Comparison of ENCODE assay signal across 8 cellular contexts in the genomic region with DNA sequence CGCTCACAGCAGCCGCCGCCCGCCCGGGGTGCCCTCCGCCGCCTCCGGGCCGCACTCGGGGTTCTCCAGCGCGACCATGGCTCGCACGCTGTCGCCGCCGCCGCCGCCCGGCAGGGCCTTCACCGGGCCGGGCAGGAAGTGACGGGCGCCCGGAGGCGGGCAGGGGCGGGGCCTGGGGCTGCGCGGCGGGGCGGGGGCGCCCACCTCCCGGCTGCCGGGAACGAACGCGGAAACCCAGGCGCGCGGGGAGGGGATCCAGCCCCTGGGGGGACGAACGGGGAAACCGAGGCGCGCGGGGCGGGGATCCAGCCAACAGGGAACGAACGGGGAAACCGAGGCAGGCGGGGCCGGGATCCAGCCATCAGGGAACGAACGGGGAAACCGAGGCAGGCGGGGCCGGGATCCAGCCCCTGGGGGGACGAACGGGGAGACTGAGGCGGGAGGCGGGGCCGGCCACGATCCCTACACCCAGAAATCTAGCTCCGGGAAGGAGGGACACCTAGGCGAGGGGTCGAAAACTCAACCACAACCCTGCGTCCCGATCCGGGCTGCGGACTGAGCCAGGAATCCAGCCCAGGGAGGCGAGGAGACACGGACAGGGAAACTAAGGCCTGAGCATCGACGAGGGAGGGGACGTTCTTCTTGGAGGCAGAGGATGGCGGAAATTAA. TPM values are rescaled to one million over a fixed set of nuclear protein-coding genes. Genes with fewer than 3 reads are reported as not detected.
DNase-seq lines count a peak whose midpoint lies in the region; ATAC-seq and TF ChIP-seq lines count a peak whose summit lies in the region.

TSS of gene R3HDM4 (minus strand) at position 140 of the 669 bp plus-strand sequence. CDS start at position 78, 62 bp downstream.

- H3K4me1 ChIP-seq in NT2/D1 (ENCODE audit: insufficient read depth, insufficient read length) (peaks cover 13% of the 10 kb centered on the region), mucosa of rectum (ENCODE audit: control insufficient read depth in 2 of 2, insufficient read depth in 2 of 2, low read length in 2 of 2) (peaks cover 20 to 29% of the 10 kb centered on the region in 2 donors)

- peak within 1 kb of the TSS; percentile 69 for H3K4me3 ChIP-seq in NT2/D1 (ENCODE audit: insufficient read length, low read depth)
- H3K4me3 ChIP-seq in mucosa of rectum (ENCODE audit: low read length in 2 of 2), result peak within 1 kb of the TSS; percentile 84 to 87

- H3K9me3 Mint-ChIP-seq in activated T-cell treated with anti-CD3 and anti-CD28 coated beads, Interleukin-2, amount 50 U/mL, for 4 hours, result no peaks in the 10 kb centered on the region

- peaks cover 34% of the 10 kb centered on the region for H3K4me1 Mint-ChIP-seq in activated T-cell treated with anti-CD3 and anti-CD28 coated beads, Interleukin-2, amount 50 U/mL, for 4 hours (ENCODE audit: low read depth)

- H3K27me3 Mint-ChIP-seq in activated T-cell treated with anti-CD3 and anti-CD28 coated beads, Interleukin-2, amount 50 U/mL, for 4 hours (ENCODE audit: low read depth), result peaks cover 2% of the 10 kb centered on the region

- peak within 1 kb of the TSS; percentile 83 for H3K4me3 Mint-ChIP-seq in activated T-cell treated with anti-CD3 and anti-CD28 coated beads, Interleukin-2, amount 50 U/mL, for 4 hours

- POLR2A ChIA-PET in HEK293T (lab: Yijun Ruan, JAX), result no interaction called here

- H3K27me3 ChIP-seq in NT2/D1 (ENCODE audit: insufficient read depth, insufficient read length) (peaks cover 25% of the 10 kb centered on the region), mucosa of rectum (ENCODE audit: control insufficient read depth in 2 of 2, insufficient read depth in 2 of 2, low read length in 2 of 2) (peaks cover 10 to 14% of the 10 kb centered on the region in 2 donors)

- peak within 1 kb of the TSS; percentile 88 to 92 for H3K27ac ChIP-seq in mucosa of rectum (ENCODE audit: low read depth in 2 of 2, low read length in 2 of 2)

- H3K36me3 ChIP-seq in NT2/D1 (ENCODE audit: insufficient read depth, insufficient read length, low read length), result no peaks in the 10 kb centered on the region
- H3K36me3 ChIP-seq in mucosa of rectum (ENCODE audit: control insufficient read depth in 2 of 2, insufficient read depth in 2 of 2, low read length in 2 of 2), result no peaks in the 10 kb centered on the region

- CTCF ChIA-PET in HEK293T (lab: Yijun Ruan, JAX), result no interaction called here

- ATAC-seq in activated T-cell treated with anti-CD3 and anti-CD28 coated beads, Interleukin-2, amount 50 U/mL, for 4 hours, result peak; percentile 72 to 75
- ATAC-seq in GM18858 (IDR thresholded peaks at IDR 0.05; ENCODE audit: unreplicated experiment), result no peak

- TF ChIP-seq POLR2A in erythroblast (IDR thresholded peaks at IDR 0.05; ENCODE audit: low read length), result peak; percentile 45

- peak; percentile 23 for DNase-seq in DMS 273 treated with DMSO at 0.1 percent for 48 hours (lab: John Stamatoyannopoulos, UW)
- peak; percentile 83 for DNase-seq in HEK293T (ENCODE audit: extremely low spot score)
- DNase-seq in NT2/D1 (ENCODE audit: low read depth, low spot score), result no peak
- DNase-seq in activated T-cell treated with anti-CD3 and anti-CD28 coated beads, Interleukin-2, amount 50 U/mL, for 4 hours, result peak; percentile 85
- peak; percentile 84 to 91 for DNase-seq in erythroblast (lab: John Stamatoyannopoulos, UW)
- peak; percentile 60 to 71 for DNase-seq in stimulated activated CD8-positive, alpha-beta memory T cell treated with anti-CD3 and anti-CD28 coated beads, Interleukin-4, amount 100 ng/mL, for 4 hours (ENCODE audit: low read depth in 2 of 2, low spot score in 1 of 2)

- H3K9me3 ChIP-seq in NT2/D1 (ENCODE audit: insufficient read depth, low read length) (no peaks in the 10 kb centered on the region), mucosa of rectum (ENCODE audit: control insufficient read depth in 2 of 2, low read length in 2 of 2) (no peaks in the 10 kb centered on the region)

- peaks cover 2% of the 10 kb centered on the region for H3K36me3 Mint-ChIP-seq in activated T-cell treated with anti-CD3 and anti-CD28 coated beads, Interleukin-2, amount 50 U/mL, for 4 hours (ENCODE audit: insufficient read depth)

- peak within 1 kb of the TSS; percentile 85 for H3K9ac ChIP-seq in NT2/D1 (ENCODE audit: insufficient read length, low read depth)
- H3K9ac ChIP-seq in mucosa of rectum (ENCODE audit: low read depth in 1 of 2, low read length in 2 of 2), result peak within 1 kb of the TSS; percentile 95 to 98

TF ChIP-seq in HEK293T, 16 proteins besides CTCF, POLR2A, EP300 and RAD21:
- TF ChIP-seq PKNOX1 (IDR thresholded peaks at IDR 0.05) (no peak), CTBP1 (IDR thresholded peaks at IDR 0.05; ENCODE audit: borderline replicate concordance) (no peak), HDGF (IDR thresholded peaks at IDR 0.05; ENCODE audit: borderline replicate concordance) (no peak), FOXA1 (IDR thresholded peaks at IDR 0.05) (no peak)

RNA-seq across cellular contexts. Expression of gene R3HDM4, which starts in this region (rescaled TPM):
- total RNA-seq in activated T-cell treated with anti-CD3 and anti-CD28 coated beads, Interleukin-2, amount 50 U/mL, for 4 hours, result 10 to 100 TPM; 92.3 to 97.7 (median 96.3) TPM
